In genomic region chr2:190810981-190811587, GRCh38 we compare ENCODE assay signal across 1 cellular context.
TF ChIP-seq lines count a peak whose summit lies in the region.

No MANE protein-coding gene starts in this region.

TF ChIP-seq in H1, 55 proteins besides CTCF, POLR2A, EP300 and RAD21 (continued from another document):
- TF ChIP-seq MAX (IDR thresholded peaks at IDR 0.05) (no peak), USF2 (IDR thresholded peaks at IDR 0.05; ENCODE audit: low read length) (no peak), TAF1 (IDR thresholded peaks at IDR 0.05; ENCODE audit: low read depth, low read length) (no peak), POU5F1 (IDR thresholded peaks at IDR 0.05; ENCODE audit: low read depth, low read length) (no peak), SP4 (IDR thresholded peaks at IDR 0.05; ENCODE audit: low read length) (no peak), JUN (IDR thresholded peaks at IDR 0.05; ENCODE audit: low read depth, low read length) (no peak), CBX8 (IDR thresholded peaks at IDR 0.05; ENCODE audit: borderline replicate concordance, low read depth, low read length) (no peak), CHD7 (IDR thresholded peaks at IDR 0.05; ENCODE audit: insufficient replicate concordance, low read length) (no peak), SAP30 (IDR thresholded peaks at IDR 0.05; ENCODE audit: insufficient read depth, insufficient replicate concordance, low read length) (no peak), E2F6 (IDR thresholded peaks at IDR 0.05) (no peak), NRF1 (IDR thresholded peaks at IDR 0.05; ENCODE audit: low read depth, low read length) (no peak), TAF7 (optimal IDR thresholded peaks at IDR 0.05; ENCODE audit: borderline replicate concordance, low read depth, low read length) (no peak), SP1 (IDR thresholded peaks at IDR 0.05; ENCODE audit: low read depth, low read length) (no peak), ATF3 (IDR thresholded peaks at IDR 0.05; ENCODE audit: insufficient read depth, low read depth, low read length) (no peak), ASH2L (IDR thresholded peaks at IDR 0.05; ENCODE audit: low read length) (no peak)
